Comparison of ENCODE assay signal across 33 cellular contexts in the genomic region with DNA sequence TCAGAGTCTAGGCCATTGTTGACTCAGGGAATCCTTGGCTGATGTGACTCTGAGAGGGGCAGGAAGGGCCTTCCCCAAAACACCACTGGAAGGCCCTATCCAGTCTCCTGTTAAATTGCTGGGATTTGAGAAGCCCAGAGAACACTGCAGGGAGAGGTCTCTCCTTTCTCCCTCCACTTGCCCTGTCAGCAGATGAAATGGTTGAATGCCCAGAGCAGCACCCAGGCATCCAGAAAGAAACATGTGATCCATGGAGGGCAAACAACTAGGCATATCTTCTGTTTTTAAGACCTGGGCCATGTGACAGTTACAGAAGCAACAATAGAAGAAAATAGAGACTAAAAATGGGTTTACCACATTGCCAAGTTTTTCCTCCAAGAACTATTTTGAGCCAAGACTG.
"Had no signal": no experiment of that assay in that cellular context is flagged by ENCODE, and none has a peak within 500 bp of the region (broad histone marks: within the 10 kb centered on the region; RNA-seq: fewer than 3 reads in every experiment).

No MANE protein-coding gene starts in this region.

- H3K36me3 ChIP-seq: brain microvascular endothelial cell, breast epithelium had no signal

- H3K4me1 Mint-ChIP-seq: activated B cell treated with CpG ODN at 0.5 μM for 24 hours; activated CD4-positive, alpha-beta T cell treated with anti-CD3 and anti-CD28 coated beads, Interleukin-2, amount 10 ng/mL, durations not matched to agents 24 days and 14 days; activated naive CD4-positive, alpha-beta T cell treated with anti-CD3 and anti-CD28 coated beads, Interleukin-2, amount 10 ng/mL, durations not matched to agents 7 days and 5 days; activated naive CD4-positive, alpha-beta T cell treated with anti-CD3 and anti-CD28 coated beads, Interleukin-2, amount 50 U/mL, for 24 hours; activated naive CD8-positive, alpha-beta T cell treated with anti-CD3 and anti-CD28 coated beads, Interleukin-2, amount 10 ng/mL, durations not matched to agents 7 days and 5 days; activated naive CD8-positive, alpha-beta T cell treated with anti-CD3 and anti-CD28 coated beads, Interleukin-2, amount 50 U/mL, for 24 hours; activated T-helper 17 cell treated with anti-CD3 and anti-CD28 coated beads, Interleukin-2, amount 50 U/mL, for 72 hours; T-cell had no signal

- H3K9me3 ChIP-seq: body of pancreas, breast epithelium had no signal

- H3K4me3 ChIP-seq: body of pancreas, breast epithelium had no signal

- H3K27ac Mint-ChIP-seq: activated B cell treated with CpG ODN at 0.5 μM for 24 hours; activated CD4-positive, alpha-beta memory T cell treated with anti-CD3 and anti-CD28 coated beads for 36 hours; activated CD4-positive, alpha-beta T cell treated with anti-CD3 and anti-CD28 coated beads, Interleukin-2, amount 10 ng/mL, durations not matched to agents 24 days and 14 days; activated CD8-positive, alpha-beta T cell treated with anti-CD3 and anti-CD28 coated beads for 36 hours; activated naive CD4-positive, alpha-beta T cell treated with anti-CD3 and anti-CD28 coated beads, Interleukin-2, amount 10 ng/mL, durations not matched to agents 7 days and 5 days; activated naive CD4-positive, alpha-beta T cell treated with anti-CD3 and anti-CD28 coated beads, Interleukin-2, amount 50 U/mL, for 24 hours; activated naive CD8-positive, alpha-beta T cell; activated naive CD8-positive, alpha-beta T cell treated with anti-CD3 and anti-CD28 coated beads, Interleukin-2, amount 10 ng/mL, durations not matched to agents 7 days and 5 days; activated naive CD8-positive, alpha-beta T cell treated with anti-CD3 and anti-CD28 coated beads, Interleukin-2, amount 50 U/mL, for 24 hours; activated T-cell treated with anti-CD3 and anti-CD28 coated beads, Interleukin-2, amount 50 U/mL, for 72 hours; activated T-helper 1 cell treated with anti-CD3 and anti-CD28 coated beads, Interleukin-12 subunit alpha, Interleukin-12 subunit beta, Interleukin-2, Interleukin-4 antibody, amounts not matched to agents 30 ng/mL and 10 ng/mL and 1 ng/mL, durations not matched to agents 14 hours and 24 hours and 36 hours; activated T-helper 17 cell treated with anti-CD3 and anti-CD28 coated beads, Interleukin-2, amount 50 U/mL, for 72 hours; T-cell; T-helper 1 cell treated with Interleukin-12 subunit alpha and Interleukin-12 subunit beta and Interleukin-4 antibody, amounts not matched to agents 30 μg/mL and 1 μg/mL, for 36 hours; T-helper 2 cell treated with Interferon-gamma antibody and Interleukin-4, amounts not matched to agents 5 μg/mL and 100 μg/mL, for 36 hours had no signal

- H3K4me3 Mint-ChIP-seq: activated B cell treated with CpG ODN at 0.5 μM for 24 hours; activated CD4-positive, alpha-beta memory T cell treated with anti-CD3 and anti-CD28 coated beads for 36 hours; activated CD4-positive, alpha-beta T cell treated with anti-CD3 and anti-CD28 coated beads, Interleukin-2, amount 10 ng/mL, durations not matched to agents 24 days and 14 days; activated CD8-positive, alpha-beta T cell treated with anti-CD3 and anti-CD28 coated beads for 36 hours; activated naive CD4-positive, alpha-beta T cell treated with anti-CD3 and anti-CD28 coated beads, Interleukin-2, amount 10 ng/mL, durations not matched to agents 7 days and 5 days; activated naive CD4-positive, alpha-beta T cell treated with anti-CD3 and anti-CD28 coated beads, Interleukin-2, amount 50 U/mL, for 24 hours; activated naive CD8-positive, alpha-beta T cell; activated naive CD8-positive, alpha-beta T cell treated with anti-CD3 and anti-CD28 coated beads, Interleukin-2, amount 10 ng/mL, durations not matched to agents 7 days and 5 days; activated naive CD8-positive, alpha-beta T cell treated with anti-CD3 and anti-CD28 coated beads, Interleukin-2, amount 50 U/mL, for 24 hours; activated T-cell treated with anti-CD3 and anti-CD28 coated beads, Interleukin-2, amount 50 U/mL, for 4 hours; activated T-cell treated with anti-CD3 and anti-CD28 coated beads, Interleukin-2, amount 50 U/mL, for 72 hours; activated T-helper 1 cell treated with anti-CD3 and anti-CD28 coated beads, Interleukin-12 subunit alpha, Interleukin-12 subunit beta, Interleukin-2, Interleukin-4 antibody, amounts not matched to agents 30 ng/mL and 10 ng/mL and 1 ng/mL, durations not matched to agents 14 hours and 24 hours and 36 hours; activated T-helper 17 cell treated with anti-CD3 and anti-CD28 coated beads, Interleukin-2, amount 50 U/mL, for 72 hours; T-cell; T-helper 1 cell treated with Interleukin-12 subunit alpha and Interleukin-12 subunit beta and Interleukin-4 antibody, amounts not matched to agents 30 μg/mL and 1 μg/mL, for 36 hours; T-helper 2 cell treated with Interferon-gamma antibody and Interleukin-4, amounts not matched to agents 5 μg/mL and 100 μg/mL, for 36 hours had no signal

- DNase-seq: activated B cell treated with CpG ODN at 0.5 μM for 24 hours; activated CD4-positive, alpha-beta memory T cell treated with anti-CD3 and anti-CD28 coated beads for 36 hours; activated CD4-positive, alpha-beta T cell treated with anti-CD3 and anti-CD28 coated beads for 4 hours; activated CD4-positive, alpha-beta T cell treated with anti-CD3 and anti-CD28 coated beads, Interleukin-2, amount 10 ng/mL, durations not matched to agents 24 days and 14 days; activated CD4-positive, alpha-beta T cell treated with anti-CD3 and anti-CD28 coated beads, Interleukin-2, amount 50 U/mL, for 1 hour; activated CD4-positive, alpha-beta T cell treated with anti-CD3 and anti-CD28 coated beads, Interleukin-2, amount 50 U/mL, for 4 hours; activated CD4-positive, CD25-positive, alpha-beta regulatory T cell treated with anti-CD3 and anti-CD28 coated beads, Interleukin-2, amount 50 U/mL, for 72 hours; activated CD8-positive, alpha-beta memory T cell treated with anti-CD3 and anti-CD28 coated beads, Interleukin-2, amount 50 U/mL, for 4 hours; activated CD8-positive, alpha-beta T cell treated with anti-CD3 and anti-CD28 coated beads for 36 hours; activated gamma-delta T cell; activated naive CD4-positive, alpha-beta T cell treated with anti-CD3 and anti-CD28 coated beads, Interleukin-2, amount 10 ng/mL, durations not matched to agents 7 days and 5 days; activated naive CD4-positive, alpha-beta T cell treated with Interleukin-2 at 50 U/mL for 16 hours; activated naive CD8-positive, alpha-beta T cell treated with anti-CD3 and anti-CD28 coated beads, Interleukin-2, amount 10 ng/mL, durations not matched to agents 7 days and 5 days; activated naive CD8-positive, alpha-beta T cell treated with anti-CD3 and anti-CD28 coated beads, Interleukin-2, amount 50 U/mL, for 24 hours; activated T-cell treated with anti-CD3 and anti-CD28 coated beads for 4 hours; activated T-cell treated with anti-CD3 and anti-CD28 coated beads, Interleukin-2, amount 50 U/mL, for 1 hour; activated T-cell treated with anti-CD3 and anti-CD28 coated beads, Interleukin-2, amount 50 U/mL, for 4 hours; activated T-cell treated with anti-CD3 and anti-CD28 coated beads, Interleukin-2, amount 50 U/mL, for 72 hours; aorta; body of pancreas; brain microvascular endothelial cell; central memory CD4-positive, alpha-beta T cell; T-cell; T-helper 2 cell; T-helper 9 cell had no signal

- H3K9me3 Mint-ChIP-seq: activated CD4-positive, alpha-beta memory T cell treated with anti-CD3 and anti-CD28 coated beads for 36 hours; activated CD8-positive, alpha-beta T cell treated with anti-CD3 and anti-CD28 coated beads for 36 hours; activated naive CD4-positive, alpha-beta T cell treated with anti-CD3 and anti-CD28 coated beads, Interleukin-2, amount 10 ng/mL, durations not matched to agents 7 days and 5 days; activated naive CD4-positive, alpha-beta T cell treated with anti-CD3 and anti-CD28 coated beads, Interleukin-2, amount 50 U/mL, for 24 hours; activated T-cell treated with anti-CD3 and anti-CD28 coated beads, Interleukin-2, amount 50 U/mL, for 4 hours; activated T-helper 1 cell treated with anti-CD3 and anti-CD28 coated beads, Interleukin-12 subunit alpha, Interleukin-12 subunit beta, Interleukin-2, Interleukin-4 antibody, amounts not matched to agents 30 ng/mL and 10 ng/mL and 1 ng/mL, durations not matched to agents 14 hours and 24 hours and 36 hours; T-cell; T-helper 1 cell treated with Interleukin-12 subunit alpha and Interleukin-12 subunit beta and Interleukin-4 antibody, amounts not matched to agents 30 μg/mL and 1 μg/mL, for 36 hours had no signal

- H3K27me3 Mint-ChIP-seq: activated B cell treated with CpG ODN at 0.5 μM for 24 hours; activated naive CD4-positive, alpha-beta T cell treated with anti-CD3 and anti-CD28 coated beads, Interleukin-2, amount 10 ng/mL, durations not matched to agents 7 days and 5 days; activated T-helper 17 cell treated with anti-CD3 and anti-CD28 coated beads, Interleukin-2, amount 50 U/mL, for 72 hours had no signal

- H3K36me3 Mint-ChIP-seq: activated CD4-positive, alpha-beta memory T cell treated with anti-CD3 and anti-CD28 coated beads for 36 hours; activated naive CD4-positive, alpha-beta T cell treated with anti-CD3 and anti-CD28 coated beads, Interleukin-2, amount 10 ng/mL, durations not matched to agents 7 days and 5 days; activated naive CD4-positive, alpha-beta T cell treated with anti-CD3 and anti-CD28 coated beads, Interleukin-2, amount 50 U/mL, for 24 hours; activated naive CD8-positive, alpha-beta T cell; activated naive CD8-positive, alpha-beta T cell treated with anti-CD3 and anti-CD28 coated beads, Interleukin-2, amount 10 ng/mL, durations not matched to agents 7 days and 5 days; T-cell had no signal

- H3K27ac ChIP-seq: body of pancreas, brain microvascular endothelial cell, breast epithelium, VCaP had no signal

- H3K4me1 ChIP-seq: body of pancreas, breast epithelium had no signal

- ATAC-seq: activated CD8-positive, alpha-beta T cell treated with anti-CD3 and anti-CD28 coated beads for 36 hours; activated naive CD8-positive, alpha-beta T cell treated with anti-CD3 and anti-CD28 coated beads, Interleukin-2, amount 50 U/mL, for 24 hours; activated T-cell treated with anti-CD3 and anti-CD28 coated beads, Interleukin-2, amount 50 U/mL, for 4 hours; activated T-cell treated with anti-CD3 and anti-CD28 coated beads, Interleukin-2, amount 50 U/mL, for 72 hours; activated T-helper 17 cell treated with anti-CD3 and anti-CD28 coated beads, Interleukin-2, amount 50 U/mL, for 72 hours; body of pancreas; T-cell had no signal

- H3K27me3 ChIP-seq: body of pancreas, brain microvascular endothelial cell, breast epithelium had no signal
